In the genomic region with DNA sequence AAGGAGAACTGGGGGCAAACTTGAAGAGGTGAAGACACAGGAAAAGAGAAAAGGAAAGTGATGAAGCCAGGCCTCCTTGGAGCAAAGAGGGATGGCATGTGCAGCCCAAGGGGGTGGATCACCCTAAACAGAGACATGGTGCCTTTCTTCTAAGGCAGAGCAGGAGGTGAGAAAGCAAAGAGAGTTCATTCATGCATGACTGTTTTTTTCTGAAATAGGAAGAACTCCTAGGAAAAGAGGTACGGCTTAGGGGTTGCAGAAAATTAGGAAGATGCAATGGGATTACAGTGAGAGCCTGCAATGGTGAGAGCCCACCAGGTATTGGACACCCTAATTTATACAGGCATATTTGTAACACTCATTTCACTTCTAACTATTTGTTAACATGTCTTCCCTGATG, we compare ENCODE assay signal across 14 cellular contexts. TPM values are rescaled to one million over a fixed set of nuclear protein-coding genes. Genes with fewer than 3 reads are reported as not detected.
DNase-seq lines count a peak whose midpoint lies in the region; ATAC-seq, FAIRE-seq and TF ChIP-seq lines count a peak whose summit lies in the region.
"Had no signal": no experiment of that assay in that cellular context is flagged by ENCODE, and none has a peak within 500 bp of the region (broad histone marks: within the 10 kb centered on the region; RNA-seq: fewer than 3 reads in every experiment).

No MANE protein-coding gene starts in this region.

- H3K9me3 ChIP-seq in SK-N-SH (no peaks in the 10 kb centered on the region), RWPE2 (ENCODE audit: severe bottlenecking) (no peaks in the 10 kb centered on the region), fibroblast of lung (ENCODE audit: control insufficient read depth, insufficient read depth, low read depth, low read length) (no peaks in the 10 kb centered on the region), stomach (no peaks in the 10 kb centered on the region)
- H3K9me3 ChIP-seq: thyroid gland had no signal

- H3K27ac ChIP-seq in SK-N-SH (ENCODE audit: low read depth in 2 of 2, low read length in 1 of 2) (peak overlapping the region in 1 of 2 experiments; percentile 7; a peak in 2 of 4 replicates), RWPE2 (ENCODE audit: poor library complexity, severe bottlenecking) (peak overlapping the region; percentile 70), fibroblast of lung (ENCODE audit: insufficient read depth, low read length) (no peak overlapping the region), stomach (peak overlapping the region in 3 of 5 donors; percentile 10 to 82 (median 19))
- H3K27ac ChIP-seq: 22Rv1, thyroid gland had no signal

- H3K36me3 ChIP-seq in SK-N-SH (replicated peaks in 1 of 2; ENCODE audit: control insufficient read depth in 1 of 2, insufficient read depth in 2 of 2, low read length in 1 of 2) (peaks cover 0 to 6% of the 10 kb centered on the region in 2 experiments), RWPE2 (ENCODE audit: low read depth) (peaks cover 44% of the 10 kb centered on the region), fibroblast of lung (ENCODE audit: control insufficient read depth, insufficient read depth, low read length) (peaks cover 5% of the 10 kb centered on the region), stomach (no peaks in the 10 kb centered on the region)
- H3K36me3 ChIP-seq: thyroid gland had no signal

- TF ChIP-seq POLR2A in stomach (IDR thresholded peaks at IDR 0.05), result no peak

- H2AFZ ChIP-seq in SK-N-SH (ENCODE audit: low read depth) (no peak overlapping the region), fibroblast of lung (ENCODE audit: low read length) (no peak overlapping the region)

- peaks cover 100% of the 10 kb centered on the region for H3K79me2 ChIP-seq in SK-N-SH (ENCODE audit: insufficient read depth)
- peaks cover 99% of the 10 kb centered on the region for H3K79me2 ChIP-seq in fibroblast of lung (ENCODE audit: control insufficient read depth, insufficient read depth, low read length)

- no peak for DNase-seq in SK-N-SH
- no peak for DNase-seq in RWPE2 (ENCODE audit: low spot score)
- no peak for DNase-seq in fibroblast of lung (ENCODE audit: low read depth in 2 of 2)
- no peak for DNase-seq in stomach
- no peak for DNase-seq in RCC 7860 (ENCODE audit: low spot score)
- DNase-seq in NCI-H524 treated with DMSO at 0.1 percent for 48 hours (lab: John Stamatoyannopoulos, UW), result no peak
- DNase-seq: activated naive CD4-positive, alpha-beta T cell; COR-L47; NCI-H1048; thyroid gland had no signal

- H3K9ac ChIP-seq in SK-N-SH (no peak overlapping the region), fibroblast of lung (ENCODE audit: insufficient read depth, low read length) (no peak overlapping the region)

- H3K27me3 ChIP-seq in SK-N-SH (ENCODE audit: insufficient read depth), result no peaks in the 10 kb centered on the region
- no peaks in the 10 kb centered on the region for H3K27me3 ChIP-seq in RWPE2 (ENCODE audit: insufficient read depth, poor library complexity, severe bottlenecking)
- H3K27me3 ChIP-seq in fibroblast of lung (ENCODE audit: control insufficient read depth, insufficient read depth, low read length), result no peaks in the 10 kb centered on the region
- no peaks in the 10 kb centered on the region for H3K27me3 ChIP-seq in stomach
- H3K27me3 ChIP-seq: thyroid gland had no signal

- WGBS in SK-N-SH (ENCODE audit: low lambda C conversion rate), result 86% methylated on average over 1 of the region's 1 CpG
- WGBS in stomach, 5 donors, result 90 to 100% (median 96%) methylated on average over 1 of the region's 1 CpG

- CTCF ChIA-PET in SK-N-SH (lab: Yijun Ruan, JAX), result no interaction called here

- H3K4me2 ChIP-seq in SK-N-SH, result 0 out of 2 replicates have a peak overlapping the region, but pooled peaks have one; percentile 7
- H3K4me2 ChIP-seq in fibroblast of lung (ENCODE audit: extremely low read depth, insufficient read depth, low read length), result peak overlapping the region; percentile 42

- ATAC-seq in SK-N-SH treated with all-trans-retinoic acid at 6 μM for 48 hours (no peak), RWPE2 (ENCODE audit: low read depth) (no peak), HG02763 (IDR thresholded peaks at IDR 0.05; ENCODE audit: unreplicated experiment) (no peak)

- intact Hi-C loops in stomach (cut with DNase I; ENCODE audit: low total_unique reads), result no loop called here

- no peak for TF ChIP-seq RAD21 in SK-N-SH (IDR thresholded peaks at IDR 0.05; ENCODE audit: low read length)

- TF ChIP-seq EP300 in SK-N-SH (IDR thresholded peaks at IDR 0.05; ENCODE audit: borderline replicate concordance in 1 of 2, low read depth in 1 of 2, low read length in 1 of 2), result no peak
- no peak for TF ChIP-seq EP300 in stomach (IDR thresholded peaks at IDR 0.05)

- no peaks in the 10 kb centered on the region for H3K9me2 ChIP-seq in SK-N-SH

- peaks cover 100% of the 10 kb centered on the region for H4K20me1 ChIP-seq in SK-N-SH (ENCODE audit: insufficient read depth)
- peaks cover 11% of the 10 kb centered on the region for H4K20me1 ChIP-seq in fibroblast of lung (ENCODE audit: control insufficient read depth, extremely low read depth, insufficient read depth, low read length)

- TF ChIP-seq CTCF in SK-N-SH (IDR thresholded peaks at IDR 0.05) (no peak), RWPE2 (IDR thresholded peaks at IDR 0.05; ENCODE audit: poor library complexity, severe bottlenecking) (no peak), fibroblast of lung (conservative IDR thresholded peaks at IDR 0.05 in 1 of 2, IDR thresholded peaks at IDR 0.05 in 1 of 2; ENCODE audit: low read depth in 1 of 2, low read length in 2 of 2) (no peak), stomach (IDR thresholded peaks at IDR 0.05) (no peak)

- POLR2A ChIA-PET in SK-N-SH (lab: Yijun Ruan, JAX), result no interaction called here

- H3F3A ChIP-seq in SK-N-SH (replicated peaks; ENCODE audit: insufficient read depth), result peaks cover 10% of the 10 kb centered on the region

- H3K4me3 ChIP-seq in SK-N-SH (ENCODE audit: low read depth in 2 of 2, low read length in 1 of 2) (no peak overlapping the region), RWPE2 (ENCODE audit: severe bottlenecking) (no peak overlapping the region), fibroblast of lung (replicated peaks in 1 of 4; ENCODE audit: control extremely low read depth in 1 of 4, insufficient read depth in 1 of 4, low read depth in 3 of 4, low read length in 4 of 4) (no peak overlapping the region), stomach (no peak overlapping the region)
- H3K4me3 ChIP-seq: thyroid gland had no signal

- peaks cover 26 to 40% of the 10 kb centered on the region in 2 experiments for H3K4me1 ChIP-seq in SK-N-SH (ENCODE audit: control insufficient read depth in 1 of 2, insufficient read depth in 2 of 2, low read depth in 1 of 2, low read length in 1 of 2)
- H3K4me1 ChIP-seq in RWPE2 (ENCODE audit: insufficient read depth, poor library complexity, severe bottlenecking), result peaks cover 86% of the 10 kb centered on the region
- peaks cover 31% of the 10 kb centered on the region for H3K4me1 ChIP-seq in fibroblast of lung (ENCODE audit: control insufficient read depth, extremely low read depth, insufficient read depth, low read length)
- peaks cover 34 to 99% (median 78%) of the 10 kb centered on the region in 4 donors for H3K4me1 ChIP-seq in stomach

- no peak for FAIRE-seq in RCC 7860 (lab: Jason Lieb, UNC)
- FAIRE-seq: frontal cortex had no signal

TF ChIP-seq in SK-N-SH, 30 proteins besides CTCF, POLR2A, EP300 and RAD21 (continues in another document):
- no peak for TF ChIP-seq ELF1 (IDR thresholded peaks at IDR 0.05)
- TF ChIP-seq FOXM1 (IDR thresholded peaks at IDR 0.05; ENCODE audit: low read depth), result no peak
- no peak for TF ChIP-seq YY1 (IDR thresholded peaks at IDR 0.05; ENCODE audit: low read depth)
- TF ChIP-seq CHD2 (IDR thresholded peaks at IDR 0.05; ENCODE audit: low read length, partially characterized antibody), result no peak
- TF ChIP-seq FOSL2 (IDR thresholded peaks at IDR 0.05; ENCODE audit: borderline replicate concordance, low read depth), result no peak
- no peak for TF ChIP-seq RCOR1 (IDR thresholded peaks at IDR 0.05; ENCODE audit: low read length)
- TF ChIP-seq, protein P1, sequence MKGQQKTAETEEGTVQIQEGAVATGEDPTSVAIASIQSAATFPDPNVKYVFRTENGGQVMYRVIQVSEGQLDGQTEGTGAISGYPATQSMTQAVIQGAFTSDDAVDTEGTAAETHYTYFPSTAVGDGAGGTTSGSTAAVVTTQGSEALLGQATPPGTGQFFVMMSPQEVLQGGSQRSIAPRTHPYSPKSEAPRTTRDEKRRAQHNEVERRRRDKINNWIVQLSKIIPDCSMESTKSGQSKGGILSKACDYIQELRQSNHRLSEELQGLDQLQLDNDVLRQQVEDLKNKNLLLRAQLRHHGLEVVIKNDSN (IDR thresholded peaks at IDR 0.05; ENCODE audit: borderline replicate concordance, low read depth), result no peak
- no peak for TF ChIP-seq POLR2AphosphoS5 (IDR thresholded peaks at IDR 0.05; ENCODE audit: low read depth, low read length)
- no peak for TF ChIP-seq EZH2phosphoT487 (IDR thresholded peaks at IDR 0.05; ENCODE audit: borderline replicate concordance, low read depth)

RNA-seq across cellular contexts. Expression of gene ITGB1, which starts 15.9 kb away (rescaled TPM):
- 666 and 846 TPM in 2 replicates for polyA plus RNA-seq in SK-N-SH (2012; rRNA removed)
- 1,012 and 1,342 TPM in 2 replicates for polyA plus RNA-seq in SK-N-SH (2012; cell fraction: cytosol; rRNA removed)
- 162 and 438 TPM in 2 replicates for polyA plus RNA-seq in SK-N-SH (2012; cell fraction: nucleus; rRNA removed)
- total RNA-seq in fibroblast of lung, result 2,456 and 2,693 TPM in 2 replicates
- polyA plus RNA-seq in fibroblast of lung, result 1,736 and 3,450 TPM in 2 replicates
- polyA plus RNA-seq in fibroblast of lung (2012), result 1,173 and 2,065 TPM in 2 replicates
- polyA minus RNA-seq in fibroblast of lung (ENCODE audit: low replicate concordance), result 137 and 176 TPM in 2 replicates
- total RNA-seq in stomach, result 100 to 1,000 TPM; 134 to 909 (median 278) TPM
- 10 to 100 TPM; 57.9 to 97.9 (median 91.4) TPM for polyA plus RNA-seq in stomach
